1 cellular context compared by ENCODE assay signal in the genomic region with DNA sequence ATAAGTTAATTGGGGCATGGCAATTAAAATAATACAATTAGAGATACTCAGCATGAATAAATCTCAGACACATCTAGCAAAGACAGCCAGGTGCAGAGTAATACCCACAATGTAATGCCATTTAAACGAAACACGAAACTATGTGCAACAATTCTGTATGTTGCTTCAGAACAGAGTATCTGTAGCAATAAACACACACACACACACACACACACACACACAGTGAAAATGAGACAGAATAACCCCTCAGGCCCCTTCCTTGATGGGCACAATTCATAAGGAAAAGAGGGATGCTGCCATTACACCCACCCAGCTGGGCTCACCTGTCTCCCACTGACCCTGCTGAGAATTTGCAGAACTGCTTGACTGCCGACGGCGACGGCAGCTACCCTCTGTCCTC.
TF ChIP-seq lines count a peak whose summit lies in the region.

No MANE protein-coding gene starts in this region.

TF ChIP-seq in neural cell, 6 proteins besides CTCF, POLR2A, EP300 and RAD21:
- TF ChIP-seq MXI1 (conservative IDR thresholded peaks at IDR 0.05; ENCODE audit: poor library complexity, severe bottlenecking) (no peak), EZH2 (IDR thresholded peaks at IDR 0.05; ENCODE audit: borderline replicate concordance, insufficient read depth, low read length, poor library complexity, severe bottlenecking) (no peak), TAF1 (IDR thresholded peaks at IDR 0.05; ENCODE audit: low read depth) (no peak), POLR2AphosphoS5 (IDR thresholded peaks at IDR 0.05) (no peak), SMC3 (conservative IDR thresholded peaks at IDR 0.05; ENCODE audit: poor library complexity) (no peak)
- TF ChIP-seq, protein P1, sequence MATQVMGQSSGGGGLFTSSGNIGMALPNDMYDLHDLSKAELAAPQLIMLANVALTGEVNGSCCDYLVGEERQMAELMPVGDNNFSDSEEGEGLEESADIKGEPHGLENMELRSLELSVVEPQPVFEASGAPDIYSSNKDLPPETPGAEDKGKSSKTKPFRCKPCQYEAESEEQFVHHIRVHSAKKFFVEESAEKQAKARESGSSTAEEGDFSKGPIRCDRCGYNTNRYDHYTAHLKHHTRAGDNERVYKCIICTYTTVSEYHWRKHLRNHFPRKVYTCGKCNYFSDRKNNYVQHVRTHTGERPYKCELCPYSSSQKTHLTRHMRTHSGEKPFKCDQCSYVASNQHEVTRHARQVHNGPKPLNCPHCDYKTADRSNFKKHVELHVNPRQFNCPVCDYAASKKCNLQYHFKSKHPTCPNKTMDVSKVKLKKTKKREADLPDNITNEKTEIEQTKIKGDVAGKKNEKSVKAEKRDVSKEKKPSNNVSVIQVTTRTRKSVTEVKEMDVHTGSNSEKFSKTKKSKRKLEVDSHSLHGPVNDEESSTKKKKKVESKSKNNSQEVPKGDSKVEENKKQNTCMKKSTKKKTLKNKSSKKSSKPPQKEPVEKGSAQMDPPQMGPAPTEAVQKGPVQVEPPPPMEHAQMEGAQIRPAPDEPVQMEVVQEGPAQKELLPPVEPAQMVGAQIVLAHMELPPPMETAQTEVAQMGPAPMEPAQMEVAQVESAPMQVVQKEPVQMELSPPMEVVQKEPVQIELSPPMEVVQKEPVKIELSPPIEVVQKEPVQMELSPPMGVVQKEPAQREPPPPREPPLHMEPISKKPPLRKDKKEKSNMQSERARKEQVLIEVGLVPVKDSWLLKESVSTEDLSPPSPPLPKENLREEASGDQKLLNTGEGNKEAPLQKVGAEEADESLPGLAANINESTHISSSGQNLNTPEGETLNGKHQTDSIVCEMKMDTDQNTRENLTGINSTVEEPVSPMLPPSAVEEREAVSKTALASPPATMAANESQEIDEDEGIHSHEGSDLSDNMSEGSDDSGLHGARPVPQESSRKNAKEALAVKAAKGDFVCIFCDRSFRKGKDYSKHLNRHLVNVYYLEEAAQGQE (IDR thresholded peaks at IDR 0.05; ENCODE audit: borderline replicate concordance), result no peak
